ENCODE assay signal across 9 cellular contexts in the genomic region with DNA sequence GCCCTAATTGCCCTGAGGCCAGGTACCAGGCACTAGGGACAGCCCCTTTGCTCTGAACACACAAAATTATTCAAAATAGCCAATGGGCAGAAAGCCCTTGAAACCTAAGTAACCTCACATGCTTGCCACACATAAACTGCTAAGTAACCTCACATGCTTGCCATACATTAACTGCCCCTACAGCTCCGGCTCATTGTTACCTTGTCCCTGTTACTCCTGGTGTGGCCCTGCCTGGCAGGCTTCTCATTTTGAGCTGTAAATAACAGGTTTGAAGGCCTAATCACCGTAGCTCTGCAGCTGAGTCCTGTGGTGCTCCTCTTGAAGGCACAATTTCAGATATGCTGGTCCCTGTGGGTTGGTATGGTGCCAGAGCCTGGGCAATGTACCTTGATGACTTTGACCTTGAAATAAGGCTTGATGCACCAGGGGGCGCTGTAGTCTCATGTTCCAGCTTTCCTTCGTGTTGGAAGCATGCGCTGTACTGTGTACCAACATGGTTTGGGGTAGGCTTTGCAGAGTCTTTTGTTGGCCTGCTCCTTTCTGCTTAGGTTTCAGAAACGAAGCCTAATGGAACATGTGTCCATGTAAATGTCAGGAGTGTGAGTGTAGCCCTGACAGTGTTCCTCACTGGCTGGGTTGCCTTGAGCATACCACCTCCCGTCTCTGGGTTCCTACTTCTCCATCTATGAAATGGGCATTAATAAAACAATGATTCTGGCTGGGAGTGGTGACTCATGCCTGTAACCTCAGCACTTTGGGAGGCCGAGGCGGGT. TPM values are rescaled to one million over a fixed set of nuclear protein-coding genes. Genes with fewer than 3 reads are reported as not detected.
DNase-seq lines count a peak whose midpoint lies in the region; ATAC-seq, FAIRE-seq and TF ChIP-seq lines count a peak whose summit lies in the region.
"Had no signal": no experiment of that assay in that cellular context is flagged by ENCODE, and none has a peak within 500 bp of the region (broad histone marks: within the 10 kb centered on the region; RNA-seq: fewer than 3 reads in every experiment).

No MANE protein-coding gene starts in this region.

- no peaks in the 10 kb centered on the region for H3K4me1 Mint-ChIP-seq in astrocyte (ENCODE audit: low read depth, unreplicated experiment)

- no peaks in the 10 kb centered on the region for H3K4me1 ChIP-seq in astrocyte (ENCODE audit: insufficient read depth, low read length)

- DNase-seq in NCI-H1436 (lab: John Stamatoyannopoulos, UW): peak; percentile 64
- DNase-seq in NCI-H1436 treated with DMSO at 0.1 percent for 48 hours (lab: John Stamatoyannopoulos, UW): no peak
- peak; percentile 35 to 59 for DNase-seq in NCI-H1930 (lab: John Stamatoyannopoulos, UW)
- DNase-seq in T-helper 9 cell: peak; percentile 95
- DNase-seq in astrocyte (ENCODE audit: low read depth): peak; percentile 47
- DNase-seq in iPS-NIHi7 (ENCODE audit: extremely low spot score): peak; percentile 78
- peak; percentile 96 for DNase-seq in stimulated activated CD4-positive, alpha-beta T cell treated with anti-CD3 and anti-CD28 coated beads, Interleukin-15, amount 100 ng/mL, for 24 hours

- peak; percentile 65 for ATAC-seq in HG02763 (IDR thresholded peaks at IDR 0.05; ENCODE audit: unreplicated experiment)

- H3K79me2 ChIP-seq in astrocyte (ENCODE audit: insufficient read depth, low read length): no peaks in the 10 kb centered on the region

- no peak overlapping the region for H3K4me3 Mint-ChIP-seq in astrocyte (ENCODE audit: unreplicated experiment)

- H3K4me2 ChIP-seq in astrocyte (ENCODE audit: low read length): no peak overlapping the region
- H3K4me2 ChIP-seq: BLaER1 treated with 17β-estradiol and CSF1 and Interleukin-3, amounts not matched to agents 10 nM and 100 nM had no signal

- no peaks in the 10 kb centered on the region for H3K9me3 Mint-ChIP-seq in astrocyte (ENCODE audit: unreplicated experiment)

- peak; percentile 73 for TF ChIP-seq CTCF in astrocyte (IDR thresholded peaks at IDR 0.05; ENCODE audit: insufficient read depth, low read depth, low read length)

- peaks cover 5% of the 10 kb centered on the region for H3K27me3 Mint-ChIP-seq in astrocyte (ENCODE audit: low read depth, unreplicated experiment)

- no peaks in the 10 kb centered on the region for H3K36me3 Mint-ChIP-seq in astrocyte (ENCODE audit: low read depth, unreplicated experiment)

- no peaks in the 10 kb centered on the region for H3K9me3 ChIP-seq in astrocyte (ENCODE audit: insufficient read depth, low read depth, low read length)
- H3K9me3 ChIP-seq: BLaER1 treated with 17β-estradiol and CSF1 and Interleukin-3, amounts not matched to agents 10 nM and 100 nM had no signal

- no peak overlapping the region for H3K27ac Mint-ChIP-seq in astrocyte (ENCODE audit: unreplicated experiment)

- peaks cover 5% of the 10 kb centered on the region for H3K27me3 ChIP-seq in astrocyte (ENCODE audit: insufficient read depth, low read length)
- H3K27me3 ChIP-seq: BLaER1 treated with 17β-estradiol and CSF1 and Interleukin-3, amounts not matched to agents 10 nM and 100 nM had no signal

- no peaks in the 10 kb centered on the region for H4K20me1 ChIP-seq in astrocyte (ENCODE audit: insufficient read depth, low read length)
- H4K20me1 ChIP-seq: BLaER1 treated with 17β-estradiol and CSF1 and Interleukin-3, amounts not matched to agents 10 nM and 100 nM had no signal

- H3K9ac ChIP-seq in astrocyte (ENCODE audit: low read length): no peak overlapping the region
- H3K9ac ChIP-seq: BLaER1 treated with 17β-estradiol and CSF1 and Interleukin-3, amounts not matched to agents 10 nM and 100 nM had no signal

- H3K36me3 ChIP-seq in astrocyte (ENCODE audit: insufficient read depth, low read length): no peaks in the 10 kb centered on the region
- H3K36me3 ChIP-seq: BLaER1 treated with 17β-estradiol and CSF1 and Interleukin-3, amounts not matched to agents 10 nM and 100 nM had no signal

- H3K27ac ChIP-seq in astrocyte (ENCODE audit: low read depth, low read length): no peak overlapping the region
- H3K27ac ChIP-seq: BLaER1 treated with 17β-estradiol and CSF1 and Interleukin-3, amounts not matched to agents 10 nM and 100 nM had no signal

- H2AFZ ChIP-seq in astrocyte (ENCODE audit: low read depth, low read length): peak overlapping the region; percentile 54

- H3K4me3 ChIP-seq in astrocyte (ENCODE audit: insufficient read depth, low read depth, low read length): no peak overlapping the region
- H3K4me3 ChIP-seq: BLaER1 treated with 17β-estradiol and CSF1 and Interleukin-3, amounts not matched to agents 10 nM and 100 nM had no signal

- peak; percentile 45 for FAIRE-seq in astrocyte (lab: Jason Lieb, UNC)

RNA-seq across cellular contexts. Expression of a gene that starts 3.8 kb away (rescaled TPM):
- not detected in 2 replicates for total RNA-seq in astrocyte
